Comparison of ENCODE assay signal across 3 cellular contexts in the genomic region with DNA sequence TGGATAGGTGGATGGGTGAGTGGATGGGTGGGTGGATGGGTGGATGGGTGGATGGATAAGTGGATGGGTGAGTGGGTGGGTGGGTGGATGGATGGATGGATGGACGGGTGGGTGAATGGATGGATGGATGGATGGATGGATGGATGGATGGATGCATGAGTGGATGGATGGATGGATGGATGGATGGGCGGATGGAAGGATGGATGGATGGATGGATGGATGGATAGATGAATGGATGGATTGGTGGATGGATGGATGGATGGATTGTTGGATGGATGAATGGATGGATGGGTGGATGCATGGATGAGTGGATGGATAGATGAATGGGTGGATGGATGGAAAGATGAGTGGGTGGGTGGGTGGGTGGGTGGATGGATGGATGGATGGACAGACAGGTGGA. TPM values are rescaled to one million over a fixed set of nuclear protein-coding genes. Genes with fewer than 3 reads are reported as not detected.
"Had no signal": no experiment of that assay in that cellular context is flagged by ENCODE, and none has a peak within 500 bp of the region (broad histone marks: within the 10 kb centered on the region; RNA-seq: fewer than 3 reads in every experiment).

No MANE protein-coding gene starts in this region.

RNA-seq across cellular contexts. Expression of a gene that starts 29.0 kb away (rescaled TPM):
- total RNA-seq: LHCN-M2, M059J, NCI-H460 had no signal
